15 cellular contexts compared by ENCODE assay signal in genomic region chr15:64930778-64931240, GRCh38. TPM values are rescaled to one million over a fixed set of nuclear protein-coding genes. Genes with fewer than 3 reads are reported as not detected.
A peak's percentile ranks its signal among the peaks of the same experiment; 100 is the strongest.
DNase-seq lines count a peak whose midpoint lies in the region; TF ChIP-seq lines count a peak whose summit lies in the region.
"Had no signal": no experiment of that assay in that cellular context is flagged by ENCODE, and none has a peak within 500 bp of the region (broad histone marks: within the 10 kb centered on the region; RNA-seq: fewer than 3 reads in every experiment).

No MANE protein-coding gene starts in this region.

- H3K4me2 ChIP-seq in OCI-LY3 (ENCODE audit: low read length) = peak overlapping the region; percentile 53
- no peak overlapping the region for H3K4me2 ChIP-seq in fibroblast of lung (ENCODE audit: extremely low read depth, insufficient read depth, low read length)
- H3K4me2 ChIP-seq in mesendoderm (ENCODE audit: low read length) = no peak overlapping the region

- peak overlapping the region; percentile 8 for H3K27ac Mint-ChIP-seq in progenitor cell of endocrine pancreas
- H3K27ac Mint-ChIP-seq: activated B cell treated with CpG ODN at 0.5 μM for 24 hours; activated T-cell treated with anti-CD3 and anti-CD28 coated beads, Interleukin-2, amount 50 U/mL, for 24 hours had no signal

- H3K9me3 ChIP-seq in OCI-LY3 (ENCODE audit: insufficient read depth, low read length) (no peaks in the 10 kb centered on the region), fibroblast of lung (ENCODE audit: control insufficient read depth, insufficient read depth, low read depth, low read length) (no peaks in the 10 kb centered on the region)
- H3K9me3 ChIP-seq: heart left ventricle, neutrophil, thoracic aorta had no signal

- H3K4me1 ChIP-seq in OCI-LY3 (ENCODE audit: low read length) (peaks cover 38% of the 10 kb centered on the region), fibroblast of lung (ENCODE audit: control insufficient read depth, extremely low read depth, insufficient read depth, low read length) (peaks cover 2% of the 10 kb centered on the region), mesendoderm (ENCODE audit: control insufficient read depth, low read depth, low read length) (no peaks in the 10 kb centered on the region)

- no peak overlapping the region for H3K4ac ChIP-seq in mesendoderm (ENCODE audit: low read depth, low read length)

- no peak overlapping the region for H3K23ac ChIP-seq in mesendoderm (ENCODE audit: low read length)

- no peak for TF ChIP-seq CTCF in GM06990 (IDR thresholded peaks at IDR 0.05; ENCODE audit: insufficient read depth, low read length, poor library complexity, severe bottlenecking)
- no peak for TF ChIP-seq CTCF in OCI-LY3 (IDR thresholded peaks at IDR 0.05; ENCODE audit: low read depth, low read length)
- no peak for TF ChIP-seq CTCF in fibroblast of lung (conservative IDR thresholded peaks at IDR 0.05 in 1 of 2, IDR thresholded peaks at IDR 0.05 in 1 of 2; ENCODE audit: low read depth in 1 of 2, low read length in 2 of 2)
- no peak for TF ChIP-seq CTCF in progenitor cell of endocrine pancreas (IDR thresholded peaks at IDR 0.05; ENCODE audit: unreplicated experiment)

- no CpG with 5 or more reads among the region's 11 CpGs for WGBS in mesendoderm (ENCODE audit: extremely low coverage, insufficient coverage, low lambda C conversion rate)

- no peaks in the 10 kb centered on the region for H3K79me1 ChIP-seq in mesendoderm (ENCODE audit: low read length)

- no peaks in the 10 kb centered on the region for H3K4me1 Mint-ChIP-seq in progenitor cell of endocrine pancreas (ENCODE audit: low read depth)

- no peak overlapping the region for H2BK15ac ChIP-seq in mesendoderm (replicated peaks; ENCODE audit: low read depth)

- H2BK5ac ChIP-seq in mesendoderm (ENCODE audit: low read length) = no peak overlapping the region

- no peak overlapping the region for H3K56ac ChIP-seq in mesendoderm (ENCODE audit: low read length)

- no peak for DNase-seq in GM06990 (ENCODE audit: extremely low read depth, insufficient read length)
- peak; percentile 62 to 74 for DNase-seq in fibroblast of lung (ENCODE audit: low read depth in 2 of 2)
- DNase-seq in progenitor cell of endocrine pancreas (ENCODE audit: low spot score, unreplicated experiment) = no peak
- DNase-seq in DMS79 treated with DMSO at 0.1 percent for 48 hours (lab: John Stamatoyannopoulos, UW) = no peak
- DNase-seq in amygdala (lab: John Stamatoyannopoulos, UW) = no peak
- no peak for DNase-seq in mesendoderm
- DNase-seq: activated B cell treated with CpG ODN at 0.5 μM for 24 hours; activated T-cell treated with anti-CD3 and anti-CD28 coated beads, Interleukin-2, amount 50 U/mL, for 24 hours; effector memory CD4-positive, alpha-beta T cell; heart left ventricle; KG1; NCI-H2029 had no signal

- peak overlapping the region; percentile 64 for H3K27ac ChIP-seq in OCI-LY3 (ENCODE audit: low read length)
- H3K27ac ChIP-seq in fibroblast of lung (ENCODE audit: insufficient read depth, low read length) = no peak overlapping the region
- H3K27ac ChIP-seq in mesendoderm (ENCODE audit: low read depth, low read length) = no peak overlapping the region
- H3K27ac ChIP-seq: heart left ventricle, neutrophil, thoracic aorta had no signal

- no peaks in the 10 kb centered on the region for H3K79me2 ChIP-seq in OCI-LY3 (ENCODE audit: low read length)
- no peaks in the 10 kb centered on the region for H3K79me2 ChIP-seq in fibroblast of lung (ENCODE audit: control insufficient read depth, insufficient read depth, low read length)
- no peaks in the 10 kb centered on the region for H3K79me2 ChIP-seq in mesendoderm (ENCODE audit: control insufficient read depth, insufficient read depth, low read length)

- H3K9me3 Mint-ChIP-seq in progenitor cell of endocrine pancreas (ENCODE audit: low read depth) = peaks cover 3% of the 10 kb centered on the region
- H3K9me3 Mint-ChIP-seq: activated B cell treated with CpG ODN at 0.5 μM for 24 hours; activated T-cell treated with anti-CD3 and anti-CD28 coated beads, Interleukin-2, amount 50 U/mL, for 24 hours had no signal

- H3K27me3 ChIP-seq in GM06990 (replicated peaks; ENCODE audit: control insufficient read depth, insufficient read depth, low read length) (no peaks in the 10 kb centered on the region), OCI-LY3 (ENCODE audit: low read depth, low read length) (no peaks in the 10 kb centered on the region), fibroblast of lung (ENCODE audit: control insufficient read depth, insufficient read depth, low read length) (no peaks in the 10 kb centered on the region), mesendoderm (ENCODE audit: insufficient read depth, low read length, poor library complexity) (no peaks in the 10 kb centered on the region)
- H3K27me3 ChIP-seq: heart left ventricle, neutrophil had no signal

- peak overlapping the region; percentile 26 for H3K4me3 ChIP-seq in GM06990 (replicated peaks; ENCODE audit: low read depth, low read length)
- H3K4me3 ChIP-seq in OCI-LY3 (ENCODE audit: low read length) = peak overlapping the region; percentile 38
- no peak overlapping the region for H3K4me3 ChIP-seq in fibroblast of lung (replicated peaks in 1 of 4; ENCODE audit: control extremely low read depth in 1 of 4, insufficient read depth in 1 of 4, low read depth in 3 of 4, low read length in 4 of 4)
- H3K4me3 ChIP-seq in mesendoderm (ENCODE audit: low read length) = no peak overlapping the region
- H3K4me3 ChIP-seq: heart left ventricle, thoracic aorta had no signal

- H2AFZ ChIP-seq in OCI-LY3 (ENCODE audit: low read depth, low read length) = peak overlapping the region; percentile 26; the same call in 1 of the 2 replicates
- H2AFZ ChIP-seq in fibroblast of lung (ENCODE audit: low read length) = no peak overlapping the region

- H2BK120ac ChIP-seq in mesendoderm (ENCODE audit: low read depth, low read length) = no peak overlapping the region

- no peak overlapping the region for H3K4me3 Mint-ChIP-seq in progenitor cell of endocrine pancreas (ENCODE audit: low read depth)
- H3K4me3 Mint-ChIP-seq: activated B cell treated with CpG ODN at 0.5 μM for 24 hours; activated T-cell treated with anti-CD3 and anti-CD28 coated beads, Interleukin-2, amount 50 U/mL, for 24 hours had no signal

- H3K36me3 ChIP-seq in GM06990 (ENCODE audit: control insufficient read depth, insufficient read depth, low read length) = no peaks in the 10 kb centered on the region; the same call in 1 of the 2 replicates
- no peaks in the 10 kb centered on the region for H3K36me3 ChIP-seq in OCI-LY3 (replicated peaks; ENCODE audit: low read depth, low read length)
- no peaks in the 10 kb centered on the region for H3K36me3 ChIP-seq in fibroblast of lung (ENCODE audit: control insufficient read depth, insufficient read depth, low read length)
- H3K36me3 ChIP-seq in mesendoderm (ENCODE audit: control insufficient read depth, insufficient read depth, low read length) = no peaks in the 10 kb centered on the region
- H3K36me3 ChIP-seq: neutrophil had no signal

- H3K9ac ChIP-seq in OCI-LY3 (ENCODE audit: low read length) = peak overlapping the region; percentile 30; the same call in 1 of the 2 replicates
- H3K9ac ChIP-seq in fibroblast of lung (ENCODE audit: insufficient read depth, low read length) = no peak overlapping the region
- H3K9ac ChIP-seq in mesendoderm (ENCODE audit: low read length) = no peak overlapping the region

- H3K36me3 Mint-ChIP-seq in progenitor cell of endocrine pancreas (ENCODE audit: insufficient read depth) = no peaks in the 10 kb centered on the region

- no peak overlapping the region for H4K5ac ChIP-seq in mesendoderm (ENCODE audit: low read length)

- no peak overlapping the region for H3K18ac ChIP-seq in mesendoderm (ENCODE audit: low read length)

- no peak overlapping the region for H4K8ac ChIP-seq in mesendoderm (ENCODE audit: low read depth, low read length)

- H3K27me3 Mint-ChIP-seq in progenitor cell of endocrine pancreas = no peaks in the 10 kb centered on the region
- H3K27me3 Mint-ChIP-seq: activated B cell treated with CpG ODN at 0.5 μM for 24 hours; activated T-cell treated with anti-CD3 and anti-CD28 coated beads, Interleukin-2, amount 50 U/mL, for 24 hours had no signal

- H4K20me1 ChIP-seq in OCI-LY3 (ENCODE audit: insufficient read depth, low read length) (no peaks in the 10 kb centered on the region), fibroblast of lung (ENCODE audit: control insufficient read depth, extremely low read depth, insufficient read depth, low read length) (no peaks in the 10 kb centered on the region)

- no peak overlapping the region for H2AK5ac ChIP-seq in mesendoderm (ENCODE audit: low read length)

RNA-seq across cellular contexts. Expression of gene ANKDD1A, which starts 19.1 kb away (rescaled TPM):
- total RNA-seq in fibroblast of lung = 6.7 and 13.2 TPM in 2 replicates
- 3.2 and 8.2 TPM in 2 replicates for polyA plus RNA-seq in fibroblast of lung
- 3.3 and 7.8 TPM in 2 replicates for polyA plus RNA-seq in fibroblast of lung (2012)
- polyA minus RNA-seq in fibroblast of lung (ENCODE audit: low replicate concordance) = 10.6 and 14.5 TPM in 2 replicates
- 1.4 and 2.0 TPM in 2 replicates for total RNA-seq in progenitor cell of endocrine pancreas
- 1.2 TPM for polyA plus RNA-seq in mesendoderm (2013, experiment 1 of 2)
- 1.4 TPM for polyA plus RNA-seq in mesendoderm (2013, experiment 2 of 2)

RNA-seq across cellular contexts. Expression of gene SPG21, which starts 58.9 kb away (rescaled TPM):
- 68.4 and 90.4 TPM in 2 replicates for total RNA-seq in fibroblast of lung
- polyA plus RNA-seq in fibroblast of lung = 89.9 and 95.3 TPM in 2 replicates
- polyA plus RNA-seq in fibroblast of lung (2012) = 70.6 and 71.8 TPM in 2 replicates
- 37.3 and 39.0 TPM in 2 replicates for polyA minus RNA-seq in fibroblast of lung (ENCODE audit: low replicate concordance)
- total RNA-seq in progenitor cell of endocrine pancreas = 101 and 103 TPM in 2 replicates
- polyA plus RNA-seq in mesendoderm (2013, experiment 1 of 2) = 43.1 TPM
- 43.8 TPM for polyA plus RNA-seq in mesendoderm (2013, experiment 2 of 2)

Comparison
In these comparisons a context has a peak if more than half of its experiments do, and no peak if none do; other contexts are left out.
1. DNase-seq: peak in fibroblast of lung (2 of 2); none in GM06990 (single experiment), progenitor cell of endocrine pancreas (single experiment), DMS79 treated with DMSO at 0.1 percent for 48 hours (single experiment), amygdala (0 of 56) and mesendoderm (single experiment).
2. H3K4me3 ChIP-seq: peak in GM06990 (single experiment) and OCI-LY3 (single experiment); none in fibroblast of lung (0 of 4) and mesendoderm (single experiment).